12 cellular contexts compared by ENCODE assay signal in genomic region chr14:24395609-24396580, GRCh38. TPM values are rescaled to one million over a fixed set of nuclear protein-coding genes. Genes with fewer than 3 reads are reported as not detected.
DNase-seq lines count a peak whose midpoint lies in the region; ATAC-seq, FAIRE-seq and TF ChIP-seq lines count a peak whose summit lies in the region.
"Had no signal": no experiment of that assay in that cellular context is flagged by ENCODE, and none has a peak within 500 bp of the region (broad histone marks: within the 10 kb centered on the region; RNA-seq: fewer than 3 reads in every experiment).

No MANE protein-coding gene starts in this region.

- TF ChIP-seq POLR2A in A549 (IDR thresholded peaks at IDR 0.05; ENCODE audit: low read length) = no peak

- H3K36me3 ChIP-seq in adipocyte (ENCODE audit: control insufficient read depth, insufficient read depth, low read length, severe bottlenecking) = no peaks in the 10 kb centered on the region

- H3K9me3 Mint-ChIP-seq in memory B cell = no peaks in the 10 kb centered on the region
- H3K9me3 Mint-ChIP-seq: activated naive CD8-positive, alpha-beta T cell treated with anti-CD3 and anti-CD28 coated beads, Interleukin-2, amount 10 ng/mL, durations not matched to agents 7 days and 5 days; T-helper 1 cell treated with Interleukin-12 subunit alpha and Interleukin-12 subunit beta and Interleukin-4 antibody, amounts not matched to agents 30 μg/mL and 1 μg/mL, for 36 hours had no signal

- WGBS in A549 (ENCODE audit: missing lambda C conversion rate) = 69% methylated on average over 8 of the region's 8 CpGs

- peaks cover 15% of the 10 kb centered on the region for H3K27me3 Mint-ChIP-seq in memory B cell

- no peak overlapping the region for H3K9ac ChIP-seq in adipocyte (ENCODE audit: low read length)

- no peak overlapping the region for H3K4me3 Mint-ChIP-seq in memory B cell
- H3K4me3 Mint-ChIP-seq: activated naive CD8-positive, alpha-beta T cell treated with anti-CD3 and anti-CD28 coated beads, Interleukin-2, amount 10 ng/mL, durations not matched to agents 7 days and 5 days; T-helper 1 cell treated with Interleukin-12 subunit alpha and Interleukin-12 subunit beta and Interleukin-4 antibody, amounts not matched to agents 30 μg/mL and 1 μg/mL, for 36 hours had no signal

- H3K27me3 ChIP-seq in adipocyte (replicated peaks; ENCODE audit: control insufficient read depth, insufficient read depth, low read length) = no peaks in the 10 kb centered on the region

- no peak overlapping the region for H3K4me3 ChIP-seq in A549
- H3K4me3 ChIP-seq in adipocyte (ENCODE audit: low read length) = no peak overlapping the region

- intact Hi-C loops in Right ventricle myocardium superior (cut with DNase I) = no loop called here

- DNase-seq in A549 (ENCODE audit: low read depth in 1 of 2, low spot score in 1 of 2) = no peak
- peak; percentile 50 to 62 for DNase-seq in Kasumi-1 (lab: John Stamatoyannopoulos, UW)
- DNase-seq in adipocyte (ENCODE audit: low read depth) = peak; percentile 26
- DNase-seq in memory B cell (ENCODE audit: low spot score in 2 of 2) = no peak
- DNase-seq in globus pallidus (ENCODE audit: low spot score) = no peak
- no peak for DNase-seq in activated CD4-positive, alpha-beta T cell treated with anti-CD3 and anti-CD28 coated beads for 4 hours
- no peak for DNase-seq in Right ventricle myocardium superior
- DNase-seq: activated CD8-positive, alpha-beta memory T cell treated with anti-CD3 and anti-CD28 coated beads for 24 hours; activated naive CD8-positive, alpha-beta T cell treated with anti-CD3 and anti-CD28 coated beads, Interleukin-2, amount 10 ng/mL, durations not matched to agents 7 days and 5 days; NCI-H1417 treated with DMSO at 0.1 percent for 48 hours had no signal

- no peak overlapping the region for H3K4me2 ChIP-seq in A549

- FAIRE-seq in A549 (lab: Jason Lieb, UNC) = no peak

- TF ChIP-seq RAD21 in A549 (conservative IDR thresholded peaks at IDR 0.05 in 1 of 2, IDR thresholded peaks at IDR 0.05 in 1 of 2) = no peak

- no peak for TF ChIP-seq EP300 in A549 (IDR thresholded peaks at IDR 0.05)

- peaks cover 6% of the 10 kb centered on the region for H3K4me1 Mint-ChIP-seq in memory B cell

- CTCF ChIA-PET in A549 (lab: Yijun Ruan, JAX) = interaction anchor here (1.1 to 2.3 kb wide), 7 partner anchors 14 to 75 kb away, joined by 3 to 11 read pairs (median 4); no protein-coding TSS in a partner anchor

- POLR2A ChIA-PET in A549 (lab: Yijun Ruan, JAX) = interaction anchor here (1.7 kb wide), 1 partner anchor 34 kb away, joined by 4 read pairs; the partner anchor contains the start of gene KHNYN

- no peak for TF ChIP-seq CTCF in A549 (IDR thresholded peaks at IDR 0.05)

- H3K27ac ChIP-seq in A549 = no peak overlapping the region

- no peaks in the 10 kb centered on the region for H3K36me3 Mint-ChIP-seq in memory B cell
- H3K36me3 Mint-ChIP-seq: activated naive CD8-positive, alpha-beta T cell treated with anti-CD3 and anti-CD28 coated beads, Interleukin-2, amount 10 ng/mL, durations not matched to agents 7 days and 5 days had no signal

- ATAC-seq in A549 (no peak), memory B cell (ENCODE audit: low read depth) (peak; percentile 49), GM18502 (IDR thresholded peaks at IDR 0.05; ENCODE audit: poor library complexity, unreplicated experiment) (no peak), Right ventricle myocardium superior (ENCODE audit: poor library complexity) (no peak)

- H3K4me1 ChIP-seq in A549 (peaks cover 24% of the 10 kb centered on the region), adipocyte (ENCODE audit: control insufficient read depth, insufficient read depth, low read length) (peaks cover 13% of the 10 kb centered on the region)

- no peak overlapping the region for H3K27ac Mint-ChIP-seq in memory B cell
- H3K27ac Mint-ChIP-seq: activated naive CD8-positive, alpha-beta T cell treated with anti-CD3 and anti-CD28 coated beads, Interleukin-2, amount 10 ng/mL, durations not matched to agents 7 days and 5 days; T-helper 1 cell treated with Interleukin-12 subunit alpha and Interleukin-12 subunit beta and Interleukin-4 antibody, amounts not matched to agents 30 μg/mL and 1 μg/mL, for 36 hours had no signal

- H3K9me3 ChIP-seq in A549 (no peaks in the 10 kb centered on the region), adipocyte (ENCODE audit: control insufficient read depth, low read length) (no peaks in the 10 kb centered on the region)

TF ChIP-seq in A549, 52 proteins besides CTCF, POLR2A, EP300 and RAD21:
- TF ChIP-seq ESRRA (IDR thresholded peaks at IDR 0.05; ENCODE audit: borderline replicate concordance, low read length) (no peak), MAFK (IDR thresholded peaks at IDR 0.05; ENCODE audit: partially characterized antibody) (peak; percentile 71)
TF ChIP-seq in A549: peak in this region for 1.

RNA-seq across cellular contexts. Expression of gene NYNRIN, which starts 2.9 kb away (rescaled TPM):
- polyA plus RNA-seq in A549 (2011; rRNA removed) (0.44 and 0.60 TPM in 2 replicates), A549 (2017; fragmentation: RNase III; extraction: RNeasy Plus Mini Kit Qiagen cat#74134 plus additional on column Dnase treatment) (0.17 to 0.29 TPM (median 0.19 TPM) in 3 replicates)
- 0.08 and 0.16 TPM in 2 replicates for polyA plus RNA-seq in A549 (2012; cell fraction: cytosol; rRNA removed)
- 0.26 and 0.35 TPM in 2 replicates for polyA plus RNA-seq in A549 (2012; cell fraction: nucleus; rRNA removed)
- polyA minus RNA-seq in A549 (2011; rRNA and poly(A)+ RNA removed) = 0.92 and 1.2 TPM in 2 replicates
- 8.8 TPM for total RNA-seq in Right ventricle myocardium superior

RNA-seq across cellular contexts. Expression of gene NFATC4, which starts 27.9 kb away (rescaled TPM):
- polyA plus RNA-seq in A549 (2011; rRNA removed) (0.32 and 0.62 TPM in 2 replicates), A549 (2017; fragmentation: RNase III; extraction: RNeasy Plus Mini Kit Qiagen cat#74134 plus additional on column Dnase treatment) (0.04 to 0.25 TPM (median 0.10 TPM) in 3 replicates)
- polyA plus RNA-seq in A549 (2012; cell fraction: cytosol; rRNA removed) = 0.09 and 0.11 TPM in 2 replicates
- polyA plus RNA-seq in A549 (2012; cell fraction: nucleus; rRNA removed) = 0.66 and 0.92 TPM in 2 replicates
- polyA minus RNA-seq in A549 (2011; rRNA and poly(A)+ RNA removed) = 0.54 and 0.83 TPM in 2 replicates
- 25.6 TPM for total RNA-seq in Right ventricle myocardium superior
- total RNA-seq: activated naive CD8-positive, alpha-beta T cell treated with anti-CD3 and anti-CD28 coated beads, Interleukin-2, amount 10 ng/mL, durations not matched to agents 7 days and 5 days had no signal

RNA-seq across cellular contexts. Expression of gene CBLN3, which starts 33.6 kb away (rescaled TPM):
- polyA plus RNA-seq in A549 (2011; rRNA removed) = 1.3 and 1.6 TPM in 2 replicates
- 0.77 and 0.88 TPM in 2 replicates for polyA plus RNA-seq in A549 (2012; cell fraction: cytosol; rRNA removed)
- polyA plus RNA-seq in A549 (2012; cell fraction: nucleus; rRNA removed) = 1.4 and 2.1 TPM in 2 replicates
- 1.1 to 1.5 TPM (median 1.4 TPM) in 3 replicates for polyA plus RNA-seq in A549 (2017; fragmentation: RNase III; extraction: RNeasy Plus Mini Kit Qiagen cat#74134 plus additional on column Dnase treatment)
- 0.97 and 1.1 TPM in 2 replicates for polyA minus RNA-seq in A549 (2011; rRNA and poly(A)+ RNA removed)
- total RNA-seq in Right ventricle myocardium superior = 0.65 TPM

RNA-seq across cellular contexts. Expression of gene KHNYN, which starts 33.9 kb away (rescaled TPM):
- polyA plus RNA-seq in A549 (2011; rRNA removed) = 19.0 and 25.0 TPM in 2 replicates
- polyA plus RNA-seq in A549 (2012; cell fraction: cytosol; rRNA removed) = 9.0 and 12.7 TPM in 2 replicates
- polyA plus RNA-seq in A549 (2012; cell fraction: nucleus; rRNA removed) = 23.7 and 26.2 TPM in 2 replicates
- polyA plus RNA-seq in A549 (2017; fragmentation: RNase III; extraction: RNeasy Plus Mini Kit Qiagen cat#74134 plus additional on column Dnase treatment) = 23.5 to 26.4 TPM (median 25.2 TPM) in 3 replicates
- polyA minus RNA-seq in A549 (2011; rRNA and poly(A)+ RNA removed) = 33.6 and 37.6 TPM in 2 replicates
- total RNA-seq in Right ventricle myocardium superior = 22.5 TPM

RNA-seq across cellular contexts. Expression of gene SDR39U1, which starts 46.7 kb away (rescaled TPM):
- polyA plus RNA-seq in A549 (2011; rRNA removed) (57.3 and 64.4 TPM in 2 replicates), A549 (2017; fragmentation: RNase III; extraction: RNeasy Plus Mini Kit Qiagen cat#74134 plus additional on column Dnase treatment) (48.1 to 61.1 TPM (median 57.6 TPM) in 3 replicates)
- polyA plus RNA-seq in A549 (2012; cell fraction: cytosol; rRNA removed) = 69.0 and 79.4 TPM in 2 replicates
- 230 and 267 TPM in 2 replicates for polyA plus RNA-seq in A549 (2012; cell fraction: nucleus; rRNA removed)
- 20.6 and 25.7 TPM in 2 replicates for polyA minus RNA-seq in A549 (2011; rRNA and poly(A)+ RNA removed)
- 84.7 TPM for total RNA-seq in Right ventricle myocardium superior

Comparison
In these comparisons a context has a peak if more than half of its experiments do, and no peak if none do; other contexts are left out.
1. DNase-seq: peak in Kasumi-1 (2 of 2) and adipocyte (single experiment); none in A549 (0 of 2), memory B cell (0 of 2), globus pallidus (single experiment), activated CD4-positive, alpha-beta T cell treated with anti-CD3 and anti-CD28 coated beads for 4 hours (0 of 2) and Right ventricle myocardium superior (single experiment).